Comparison of ENCODE assay signal across 8 cellular contexts in the genomic region with DNA sequence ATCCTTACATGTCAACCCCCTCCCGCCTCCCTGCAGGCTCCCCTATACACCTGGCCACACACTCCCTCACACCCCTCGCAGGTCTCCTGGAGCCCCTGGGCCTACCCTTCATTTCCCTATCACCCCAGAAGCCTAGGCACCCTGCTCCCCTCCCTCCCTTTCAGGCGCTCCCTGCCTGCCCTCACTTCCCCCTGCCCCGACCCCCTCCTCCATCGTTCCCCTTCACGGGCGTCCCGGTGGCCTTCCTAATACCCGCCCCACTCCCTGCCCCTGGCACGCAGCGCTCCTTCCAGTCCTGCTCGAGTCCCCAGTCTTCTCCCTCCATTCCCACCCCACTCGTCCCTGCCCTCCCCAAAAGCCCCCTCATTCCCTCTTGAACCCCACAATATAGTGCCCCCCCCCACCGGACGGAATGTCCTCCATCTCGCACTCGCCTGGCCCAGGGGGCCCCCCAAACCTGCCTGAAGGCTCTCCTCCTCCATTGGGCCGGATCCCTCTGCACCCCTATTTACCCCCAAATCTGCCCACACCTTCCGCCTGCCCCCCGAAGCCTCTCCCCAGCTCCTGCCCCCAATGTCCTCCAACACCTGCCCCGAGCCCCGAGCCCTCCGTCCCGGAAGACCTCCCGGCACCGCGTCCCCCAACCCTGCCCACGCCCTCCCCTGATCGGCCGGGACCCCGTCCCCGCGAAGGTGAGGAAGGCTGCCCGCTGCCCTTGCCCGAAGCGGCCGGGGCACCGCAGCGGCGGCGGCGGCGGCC. TPM values are rescaled to one million over a fixed set of nuclear protein-coding genes. Genes with fewer than 3 reads are reported as not detected.
DNase-seq lines count a peak whose midpoint lies in the region; ATAC-seq, FAIRE-seq and TF ChIP-seq lines count a peak whose summit lies in the region.

No MANE protein-coding gene starts in this region.

- H3K27me3 Mint-ChIP-seq in CD8-positive, alpha-beta T cell (ENCODE audit: low read depth), result no peaks in the 10 kb centered on the region
- H3K27me3 Mint-ChIP-seq in nephron (ENCODE audit: low read depth), result peaks cover 26% of the 10 kb centered on the region

- peaks cover 14% of the 10 kb centered on the region for H3K79me1 ChIP-seq in H1 (ENCODE audit: low read depth, low read length)

- TF ChIP-seq POLR2A in H1 (IDR thresholded peaks at IDR 0.05; ENCODE audit: control extremely low read depth in 1 of 2, low read depth in 2 of 2, low read length in 2 of 2), result no peak

- H3K9me3 Mint-ChIP-seq in CD8-positive, alpha-beta T cell, result no peaks in the 10 kb centered on the region
- H3K9me3 Mint-ChIP-seq in nephron, result no peaks in the 10 kb centered on the region

- H2AK5ac ChIP-seq in H1 (ENCODE audit: low read depth, low read length), result no peak overlapping the region

- peak overlapping the region; percentile 83 to 96 for H3K4me2 ChIP-seq in H1 (ENCODE audit: insufficient read depth in 1 of 2, low read depth in 2 of 2, low read length in 2 of 2)

- no peak overlapping the region for H2BK12ac ChIP-seq in H1 (ENCODE audit: low read depth, low read length)

- POLR2A ChIA-PET in CD8-positive, alpha-beta T cell (lab: Charles Lee), result interaction anchor here (1.6 kb wide), 1 partner anchor 35 kb away, joined by 3 read pairs; no protein-coding TSS in a partner anchor
- POLR2A ChIA-PET in H1 (lab: Charles Lee; ENCODE audit: partially characterized antibody), result interaction anchor here (0.9 kb wide), 1 partner anchor 11 kb away, joined by 3 read pairs; no protein-coding TSS in a partner anchor

- H3K56ac ChIP-seq in H1 (replicated peaks; ENCODE audit: insufficient read length, low read depth, low read length), result peak overlapping the region; percentile 2

- H3K18ac ChIP-seq in H1 (ENCODE audit: extremely low read depth, low read length), result no peak overlapping the region; the same call in 1 of the 2 replicates

- peaks cover 47% of the 10 kb centered on the region for H3K4me1 Mint-ChIP-seq in CD8-positive, alpha-beta T cell (ENCODE audit: low read depth)
- peaks cover 11% of the 10 kb centered on the region for H3K4me1 Mint-ChIP-seq in nephron

- H3K79me2 ChIP-seq in H1 (ENCODE audit: control insufficient read depth in 1 of 2, insufficient read depth in 2 of 2, low read length in 2 of 2), result peaks cover 25 to 51% of the 10 kb centered on the region in 2 experiments

- H3K23me2 ChIP-seq in H1 (ENCODE audit: low read depth, low read length), result peaks cover 16% of the 10 kb centered on the region

- intact Hi-C loops in CD8-positive, alpha-beta T cell (cut with DNase I, micrococcal nuclease), result loop anchor here (1.0 to 10.0 kb wide), 15 partner anchors 37 to 1173 kb away; partner anchors contain the start of genes MORN5 (in 2 of the 2), MRRF (in 2 of the 2), NDUFA8 (in 2 of the 2) and RBM18 (in 2 of the 2)

- H3K9me3 ChIP-seq in CD8-positive, alpha-beta T cell (ENCODE audit: low read length), result no peaks in the 10 kb centered on the region
- no peaks in the 10 kb centered on the region for H3K9me3 ChIP-seq in H1 (ENCODE audit: insufficient read depth in 2 of 2, low read depth in 1 of 2, low read length in 1 of 2)

- 2% methylated on average over 14 of the region's 43 CpGs; no CpG with 5 or more reads in 1 of the 2 experiments for whole genome bisulfite sequencing in H1 (ENCODE audit: extremely low coverage in 1 of 2, insufficient coverage in 1 of 2, insufficient read length in 1 of 2, insufficient replicate concordance in 2 of 2, low coverage in 1 of 2, low lambda C conversion rate in 2 of 2, missing lambda C conversion rate in 1 of 2), 2 experiments

- no peak overlapping the region for H3K14ac ChIP-seq in H1 (ENCODE audit: insufficient read length)

- H4K91ac ChIP-seq in H1 (replicated peaks; ENCODE audit: insufficient read length, low read length), result no peak overlapping the region

- H3K27ac ChIP-seq in CD8-positive, alpha-beta T cell (ENCODE audit: low read depth, low read length), result no peak overlapping the region
- no peak overlapping the region for H3K27ac ChIP-seq in H1 (ENCODE audit: low read depth, low read length)

- CTCF ChIA-PET in CD8-positive, alpha-beta T cell (lab: Charles Lee), result interaction anchor here (0.7 kb wide), 1 partner anchor 81 kb away, joined by 3 read pairs; no protein-coding TSS in a partner anchor
- CTCF ChIA-PET in H1 (lab: Charles Lee; ENCODE audit: partially characterized antibody), result interaction anchor here (0.6 to 1.5 kb wide), 2 partner anchors 46 to 144 kb away, joined by 4 read pairs; no protein-coding TSS in a partner anchor

- no peak overlapping the region for H2AFZ ChIP-seq in H1 (ENCODE audit: low read length)

- ATAC-seq in CD8-positive, alpha-beta T cell, result no peak
- ATAC-seq in HG02588 (IDR thresholded peaks at IDR 0.05; ENCODE audit: unreplicated experiment) (peak; percentile 9), HG03565 (IDR thresholded peaks at IDR 0.05; ENCODE audit: unreplicated experiment) (no peak), HG03460 (IDR thresholded peaks at IDR 0.05; ENCODE audit: unreplicated experiment) (no peak)

- no peak overlapping the region; the same call in 1 of the 2 replicates for H4K8ac ChIP-seq in H1 (ENCODE audit: extremely low read depth, insufficient read depth, low read length)

- no peaks in the 10 kb centered on the region for H3K27me3 ChIP-seq in CD8-positive, alpha-beta T cell (ENCODE audit: insufficient read depth, low read length)
- no peaks in the 10 kb centered on the region for H3K27me3 ChIP-seq in H1 (replicated peaks in 1 of 4; ENCODE audit: control insufficient read depth in 3 of 4, extremely low read depth in 1 of 4, insufficient read depth in 3 of 4, low read length in 3 of 4)

- H3K27ac Mint-ChIP-seq in CD8-positive, alpha-beta T cell, result peak overlapping the region; percentile 41
- peak overlapping the region in 2 of 3 experiments; percentile 49 to 68 for H3K27ac Mint-ChIP-seq in nephron

- peaks cover 19% of the 10 kb centered on the region for H3K4me1 ChIP-seq in CD8-positive, alpha-beta T cell (ENCODE audit: insufficient read depth, low read length)
- peaks cover 0 to 27% (median 8%) of the 10 kb centered on the region in 4 experiments; a peak in 6 of 7 replicates for H3K4me1 ChIP-seq in H1 (replicated peaks in 1 of 4; ENCODE audit: control insufficient read depth in 3 of 4, insufficient read depth in 4 of 4, low read length in 3 of 4)

- no peak overlapping the region for H2BK20ac ChIP-seq in H1 (ENCODE audit: low read length)

- peak overlapping the region; percentile 79 for H3K4me3 Mint-ChIP-seq in CD8-positive, alpha-beta T cell
- H3K4me3 Mint-ChIP-seq in nephron, result peak overlapping the region; percentile 87 to 92 (median 90)

- H3K4me3 ChIP-seq in CD8-positive, alpha-beta T cell (ENCODE audit: low read depth, low read length), result peak overlapping the region; percentile 67
- H3K4me3 ChIP-seq in H1 (ENCODE audit: extremely low read depth in 1 of 4, insufficient read depth in 2 of 4, low read depth in 3 of 4, low read length in 4 of 4), result peak overlapping the region; percentile 53 to 99 (median 67)

- H4K5ac ChIP-seq in H1 (ENCODE audit: insufficient read length, low read depth, low read length), result no peak overlapping the region

- H2BK5ac ChIP-seq in H1 (ENCODE audit: low read depth, low read length), result no peak overlapping the region

- H3K36me3 ChIP-seq in CD8-positive, alpha-beta T cell (ENCODE audit: insufficient read depth, low read length), result no peaks in the 10 kb centered on the region
- no peaks in the 10 kb centered on the region for H3K36me3 ChIP-seq in H1 (ENCODE audit: control insufficient read depth in 2 of 4, insufficient read depth in 4 of 4, low read length in 3 of 4)

- FAIRE-seq in H1 (lab: Jason Lieb, UNC), result no peak

- no peaks in the 10 kb centered on the region for H3K36me3 Mint-ChIP-seq in CD8-positive, alpha-beta T cell
- no peaks in the 10 kb centered on the region for H3K36me3 Mint-ChIP-seq in nephron (ENCODE audit: low read depth)

- TF ChIP-seq RAD21 in H1 (IDR thresholded peaks at IDR 0.05 in 1 of 2, conservative IDR thresholded peaks at IDR 0.05 in 1 of 2; ENCODE audit: low read depth in 2 of 2, low read length in 2 of 2), result no peak

- peaks cover 12 to 14% of the 10 kb centered on the region in 2 experiments for H4K20me1 ChIP-seq in H1 (replicated peaks in 1 of 2; ENCODE audit: control insufficient read depth in 1 of 2, insufficient read depth in 2 of 2, low read length in 2 of 2)

- no peak for TF ChIP-seq CTCF in CD8-positive, alpha-beta T cell (IDR thresholded peaks at IDR 0.05)
- TF ChIP-seq CTCF in H1 (IDR thresholded peaks at IDR 0.05; ENCODE audit: control extremely low read depth in 1 of 3, insufficient read depth in 1 of 3, low read depth in 1 of 3, low read length in 3 of 3) (no peak), nephron (IDR thresholded peaks at IDR 0.05; ENCODE audit: unreplicated experiment in 3 of 3) (no peak)

- H2BK120ac ChIP-seq in H1 (replicated peaks; ENCODE audit: low read depth, low read length), result no peak overlapping the region

- TF ChIP-seq EP300 in H1 (IDR thresholded peaks at IDR 0.05; ENCODE audit: borderline replicate concordance in 1 of 2, low read depth in 2 of 2, low read length in 2 of 2), result no peak

- DNase-seq in CD8-positive, alpha-beta T cell, result peak in 4 of 7 experiments; percentile 4 to 55 (median 18)
- DNase-seq in T-helper 9 cell (peak; percentile 4), H1 (ENCODE audit: low read depth in 1 of 2, low spot score in 2 of 2) (no peak), NCI-H1105 (lab: John Stamatoyannopoulos, UW) (no peak)

- H3K9ac ChIP-seq in H1 (replicated peaks in 1 of 4; ENCODE audit: extremely low read depth in 1 of 4, low read depth in 3 of 4, low read length in 3 of 4), result peak overlapping the region; percentile 8 to 93 (median 50); a peak in 5 of 7 replicates

- no peak overlapping the region for H3K23ac ChIP-seq in H1 (ENCODE audit: insufficient read length)

- no peak overlapping the region for H2BK15ac ChIP-seq in H1 (ENCODE audit: low read length)

- no peak overlapping the region for H3K4ac ChIP-seq in H1 (replicated peaks; ENCODE audit: insufficient read length, low read depth, low read length)

TF ChIP-seq in H1, 55 proteins besides CTCF, POLR2A, EP300 and RAD21 (continues in another document):
- TF ChIP-seq TAF1 (IDR thresholded peaks at IDR 0.05; ENCODE audit: low read depth, low read length) (peak; percentile 6; the same call in 1 of the 2 replicates), SAP30 (IDR thresholded peaks at IDR 0.05; ENCODE audit: insufficient read depth, insufficient replicate concordance, low read length) (no peak), SRF (IDR thresholded peaks at IDR 0.05; ENCODE audit: low read depth, low read length) (no peak), CBX5 (IDR thresholded peaks at IDR 0.05; ENCODE audit: low read depth, low read length) (no peak)

RNA-seq across cellular contexts. Expression of gene STRBP, which starts 0.7 kb away (rescaled TPM):
- total RNA-seq in CD8-positive, alpha-beta T cell, result 10 to 100 TPM; 10.2 to 12.6 TPM
- 105 and 106 TPM in 2 replicates for total RNA-seq in H1 (2021; fragmentation: NEBNext Ultra II Directional; extraction: Animal tissue kit (Norgen Biotek cat#: 25700))
- 16.8 and 29.7 TPM in 2 replicates for polyA plus RNA-seq in H1 (2011; rRNA removed)
- polyA plus RNA-seq in H1 (2011; cell fraction: cytosol; rRNA removed), result 53.3 TPM
- polyA plus RNA-seq in H1 (2011; cell fraction: nucleus; rRNA removed), result 63.8 TPM
- 83.7 to 103 TPM (median 93.9 TPM) in 4 replicates for polyA plus RNA-seq in H1 (2012, experiment 1 of 2)
- polyA plus RNA-seq in H1 (2012, experiment 2 of 2), result 5.3 TPM
- polyA plus RNA-seq in H1 (2013, experiment 1 of 2), result 68.8 TPM
- 67.2 TPM for polyA plus RNA-seq in H1 (2013, experiment 2 of 2)
- polyA minus RNA-seq in H1 (2011; rRNA and poly(A)+ RNA removed), result 64.0 and 69.4 TPM in 2 replicates
- polyA minus RNA-seq in H1 (2011; cell fraction: cytosol; rRNA and poly(A)+ RNA removed), result 61.0 TPM
- polyA minus RNA-seq in H1 (2011; cell fraction: nucleus; rRNA and poly(A)+ RNA removed), result 88.7 TPM

Comparison
In these comparisons a context has a peak if more than half of its experiments do, and no peak if none do; other contexts are left out.
1. DNase-seq: peak in CD8-positive, alpha-beta T cell (4 of 7) and T-helper 9 cell (single experiment); none in H1 (0 of 2) and NCI-H1105 (single experiment).